In genomic region chr19:45098521-45099464, GRCh38 we compare ENCODE assay signal across 10 cellular contexts. TPM values are rescaled to one million over a fixed set of nuclear protein-coding genes. Genes with fewer than 3 reads are reported as not detected.
A peak's percentile ranks its signal among the peaks of the same experiment; 100 is the strongest.
DNase-seq lines count a peak whose midpoint lies in the region; TF ChIP-seq lines count a peak whose summit lies in the region.
"Had no signal": no experiment of that assay in that cellular context is flagged by ENCODE, and none has a peak within 500 bp of the region (broad histone marks: within the 10 kb centered on the region; RNA-seq: fewer than 3 reads in every experiment).

No MANE protein-coding gene starts in this region.

- peak overlapping the region; percentile 64 to 97 (median 94) for H3K27ac Mint-ChIP-seq in brain

- peak overlapping the region; percentile 68 to 99 (median 75) for H3K4me3 Mint-ChIP-seq in brain

- peaks cover 100% of the 10 kb centered on the region for H3K4me1 Mint-ChIP-seq in brain

- peak overlapping the region; percentile 89 for H3K27ac ChIP-seq in substantia nigra (ENCODE audit: low read depth, low read length, poor library complexity, severe bottlenecking)
- H3K27ac ChIP-seq: 22Rv1 had no signal

- H3K36me3 Mint-ChIP-seq in brain = peaks cover 10% of the 10 kb centered on the region

- peaks cover 5% of the 10 kb centered on the region for H3K27me3 Mint-ChIP-seq in brain

- peaks cover 2% of the 10 kb centered on the region for H3K9me3 ChIP-seq in iPS-18c (ENCODE audit: control insufficient read depth, insufficient read depth, low read length)

- H3K9me3 Mint-ChIP-seq in brain = no peaks in the 10 kb centered on the region

- peak overlapping the region; percentile 26; the same call in 1 of the 2 replicates for H3K4me3 ChIP-seq in iPS-18c (ENCODE audit: insufficient read depth, low read depth, low read length)

- TF ChIP-seq CTCF in brain (conservative IDR thresholded peaks at IDR 0.05) = no peak

- DNase-seq in DMS 273 (lab: John Stamatoyannopoulos, UW; ENCODE audit: unreplicated experiment) (peak; percentile 79), DMS 273 treated with DMSO at 0.1 percent for 48 hours (lab: John Stamatoyannopoulos, UW) (no peak), substantia nigra (lab: John Stamatoyannopoulos, UW) (peak in 44 of 49 donors; percentile 22 to 86 (median 62)), T-helper 2 cell (no peak), COLO829 (ENCODE audit: low spot score) (no peak), NCI-H510A (lab: John Stamatoyannopoulos, UW) (no peak)
- DNase-seq: cortex of kidney had no signal

RNA-seq across cellular contexts. Expression of gene PPP1R37, which starts 5.8 kb away (rescaled TPM):
- 59.2 TPM for polyA plus RNA-seq in brain (ENCODE audit: insufficient read depth, low read depth, low replicate concordance)

RNA-seq across cellular contexts. Expression of gene GEMIN7, which starts 19.7 kb away (rescaled TPM):
- 20.6 TPM for polyA plus RNA-seq in brain (ENCODE audit: insufficient read depth, low read depth, low replicate concordance)

RNA-seq across cellular contexts. Expression of gene ZNF296, which starts 22.5 kb away (rescaled TPM):
- 2.1 TPM for polyA plus RNA-seq in brain (ENCODE audit: insufficient read depth, low read depth, low replicate concordance)

RNA-seq across cellular contexts. Expression of gene CLASRP, which starts 59.9 kb away (rescaled TPM):
- 23.6 TPM for polyA plus RNA-seq in brain (ENCODE audit: insufficient read depth, low read depth, low replicate concordance)

Comparison
In these comparisons a context has a peak if more than half of its experiments do, and no peak if none do; other contexts are left out.
1. DNase-seq: peak in DMS 273 (single experiment) and substantia nigra (44 of 49); none in DMS 273 treated with DMSO at 0.1 percent for 48 hours (single experiment), T-helper 2 cell (0 of 5), COLO829 (single experiment) and NCI-H510A (single experiment).